13 cellular contexts compared by ENCODE assay signal in the genomic region with DNA sequence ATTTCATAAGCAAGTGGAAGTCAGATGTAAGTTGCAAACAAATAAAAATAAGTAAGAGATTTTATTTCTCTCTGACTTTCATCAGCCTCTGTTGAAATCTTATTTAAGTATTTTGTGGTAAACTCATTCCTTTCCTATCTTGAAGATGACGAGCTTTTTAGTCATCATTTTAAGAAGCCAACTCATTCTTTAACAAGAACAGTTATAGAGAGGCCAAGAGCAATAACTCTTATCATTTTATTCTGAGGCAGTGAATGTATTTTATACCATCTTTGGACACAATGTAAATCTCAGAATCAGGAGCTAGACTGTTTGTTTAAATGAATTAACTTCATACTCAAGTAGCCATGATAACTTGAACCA.
DNase-seq lines count a peak whose midpoint lies in the region; ATAC-seq and TF ChIP-seq lines count a peak whose summit lies in the region.
"Had no signal": no experiment of that assay in that cellular context is flagged by ENCODE, and none has a peak within 500 bp of the region (broad histone marks: within the 10 kb centered on the region; RNA-seq: fewer than 3 reads in every experiment).

No MANE protein-coding gene starts in this region.

- peaks cover 5% of the 10 kb centered on the region for H3K36me3 Mint-ChIP-seq in activated naive CD8-positive, alpha-beta T cell
- no peaks in the 10 kb centered on the region for H3K36me3 Mint-ChIP-seq in activated naive CD8-positive, alpha-beta T cell treated with anti-CD3 and anti-CD28 coated beads for 36 hours

- peak overlapping the region; percentile 17 for H3K27ac Mint-ChIP-seq in activated naive CD8-positive, alpha-beta T cell
- H3K27ac Mint-ChIP-seq in activated naive CD8-positive, alpha-beta T cell treated with anti-CD3 and anti-CD28 coated beads for 36 hours: no peak overlapping the region
- H3K27ac Mint-ChIP-seq: activated CD4-positive, alpha-beta T cell treated with anti-CD3 and anti-CD28 coated beads for 36 hours had no signal

- peak overlapping the region; percentile 39 for H3K4me3 ChIP-seq in adipocyte (ENCODE audit: low read length)
- H3K4me3 ChIP-seq in transverse colon: no peak overlapping the region
- H3K4me3 ChIP-seq in spleen: no peak overlapping the region

- TF ChIP-seq CTCF in transverse colon (IDR thresholded peaks at IDR 0.05): no peak
- no peak for TF ChIP-seq CTCF in spleen (IDR thresholded peaks at IDR 0.05 in 8 of 11, conservative IDR thresholded peaks at IDR 0.05 in 3 of 11)

- H3K27ac ChIP-seq in transverse colon: peak overlapping the region in 3 of 4 donors; percentile 39 to 50 (median 45)
- H3K27ac ChIP-seq in spleen: no peak overlapping the region

- no peak for TF ChIP-seq EP300 in transverse colon (IDR thresholded peaks at IDR 0.05; ENCODE audit: low read depth)

- no peaks in the 10 kb centered on the region for H3K27me3 ChIP-seq in adipocyte (replicated peaks; ENCODE audit: control insufficient read depth, insufficient read depth, low read length)
- H3K27me3 ChIP-seq in transverse colon: no peaks in the 10 kb centered on the region
- H3K27me3 ChIP-seq in spleen (replicated peaks in 1 of 7): no peaks in the 10 kb centered on the region

- peaks cover 11% of the 10 kb centered on the region for H3K4me1 Mint-ChIP-seq in activated naive CD8-positive, alpha-beta T cell (ENCODE audit: low read depth)
- peaks cover 4% of the 10 kb centered on the region for H3K4me1 Mint-ChIP-seq in activated naive CD8-positive, alpha-beta T cell treated with anti-CD3 and anti-CD28 coated beads for 36 hours
- H3K4me1 Mint-ChIP-seq: neural crest cell had no signal

- peak overlapping the region; percentile 62 for H3K9ac ChIP-seq in adipocyte (ENCODE audit: low read length)

- H3K9me3 Mint-ChIP-seq in activated naive CD8-positive, alpha-beta T cell (ENCODE audit: low read depth): peaks cover 3% of the 10 kb centered on the region
- no peaks in the 10 kb centered on the region for H3K9me3 Mint-ChIP-seq in activated naive CD8-positive, alpha-beta T cell treated with anti-CD3 and anti-CD28 coated beads for 36 hours

- peaks cover 37% of the 10 kb centered on the region for H3K4me1 ChIP-seq in adipocyte (ENCODE audit: control insufficient read depth, insufficient read depth, low read length)
- no peaks in the 10 kb centered on the region for H3K4me1 ChIP-seq in transverse colon
- no peaks in the 10 kb centered on the region for H3K4me1 ChIP-seq in spleen

- H3K9me3 ChIP-seq in adipocyte (ENCODE audit: control insufficient read depth, low read length) (no peaks in the 10 kb centered on the region), transverse colon (no peaks in the 10 kb centered on the region), spleen (no peaks in the 10 kb centered on the region)

- in situ Hi-C loops in transverse colon (cut with MboI; ENCODE audit: low pct_ligation_motif_present in 1 of 4, low pct_unique_long_range_greater_than_20kb in 1 of 4, low sequenced_read_pairs in 3 of 4): no loop called here

- no peak for DNase-seq in activated naive CD8-positive, alpha-beta T cell treated with anti-CD3 and anti-CD28 coated beads for 36 hours
- peak; percentile 88 for DNase-seq in adipocyte (ENCODE audit: low read depth)
- peak; percentile 11 for DNase-seq in glomerular visceral epithelial cell (ENCODE audit: extremely low spot score)
- DNase-seq in transverse colon: no peak
- DNase-seq in spleen: no peak
- DNase-seq: 8988T; activated CD4-positive, alpha-beta T cell treated with anti-CD3 and anti-CD28 coated beads for 36 hours; MV-4-11; NCI-H510A treated with DMSO at 0.1 percent for 48 hours had no signal

- intact Hi-C loops in transverse colon (cut with DNase I; ENCODE audit: low total_unique reads): no loop called here
- intact Hi-C loops in spleen (cut with DNase I; ENCODE audit: low total_unique reads): no loop called here

- 30 to 56% methylated on average over 1 of the region's 1 CpG for WGBS in transverse colon (ENCODE audit: low coverage in 1 of 2), 2 donors
- 49 to 75% (median 62%) methylated on average over 1 of the region's 1 CpG for WGBS in spleen, 5 donors

- H3K36me3 ChIP-seq in adipocyte (ENCODE audit: control insufficient read depth, insufficient read depth, low read length, severe bottlenecking): no peaks in the 10 kb centered on the region
- H3K36me3 ChIP-seq in transverse colon: no peaks in the 10 kb centered on the region
- H3K36me3 ChIP-seq in spleen: no peaks in the 10 kb centered on the region

- no peak overlapping the region for H3K4me3 Mint-ChIP-seq in activated naive CD8-positive, alpha-beta T cell
- no peak overlapping the region for H3K4me3 Mint-ChIP-seq in activated naive CD8-positive, alpha-beta T cell treated with anti-CD3 and anti-CD28 coated beads for 36 hours
- H3K4me3 Mint-ChIP-seq: activated CD4-positive, alpha-beta T cell treated with anti-CD3 and anti-CD28 coated beads for 36 hours; neural crest cell had no signal

- TF ChIP-seq POLR2A in transverse colon (IDR thresholded peaks at IDR 0.05) (no peak), spleen (IDR thresholded peaks at IDR 0.05) (no peak)

- peaks cover 1% of the 10 kb centered on the region for H3K27me3 Mint-ChIP-seq in activated naive CD8-positive, alpha-beta T cell
- H3K27me3 Mint-ChIP-seq in activated naive CD8-positive, alpha-beta T cell treated with anti-CD3 and anti-CD28 coated beads for 36 hours: no peaks in the 10 kb centered on the region
- H3K27me3 Mint-ChIP-seq: activated CD4-positive, alpha-beta T cell treated with anti-CD3 and anti-CD28 coated beads for 36 hours had no signal

- no peak for ATAC-seq in HG03469 (IDR thresholded peaks at IDR 0.05; ENCODE audit: unreplicated experiment)
- no peak for ATAC-seq in HG03439 (IDR thresholded peaks at IDR 0.05; ENCODE audit: unreplicated experiment)
- ATAC-seq: activated CD4-positive, alpha-beta T cell treated with anti-CD3 and anti-CD28 coated beads for 36 hours had no signal

Comparison
In these comparisons a context has a peak if more than half of its experiments do, and no peak if none do; other contexts are left out.
1. DNase-seq: peak in adipocyte (single experiment) and glomerular visceral epithelial cell (single experiment); none in activated naive CD8-positive, alpha-beta T cell treated with anti-CD3 and anti-CD28 coated beads for 36 hours (single experiment), transverse colon (single experiment) and spleen (single experiment).
2. H3K27ac ChIP-seq: peak in transverse colon (3 of 4); none in spleen (0 of 8).